In genomic region chr10:32070645-32071044, GRCh38 we compare ENCODE assay signal across 22 cellular contexts. TPM values are rescaled to one million over a fixed set of nuclear protein-coding genes. Genes with fewer than 3 reads are reported as not detected.
DNase-seq lines count a peak whose midpoint lies in the region; ATAC-seq, FAIRE-seq and TF ChIP-seq lines count a peak whose summit lies in the region.
"Had no signal": no experiment of that assay in that cellular context is flagged by ENCODE, and none has a peak within 500 bp of the region (broad histone marks: within the 10 kb centered on the region; RNA-seq: fewer than 3 reads in every experiment).

No MANE protein-coding gene starts in this region.

- H3K4me2 ChIP-seq in mammary epithelial cell (ENCODE audit: insufficient read depth, low read depth, low read length) = peak overlapping the region; percentile 28
- no peak overlapping the region for H3K4me2 ChIP-seq in HepG2 (ENCODE audit: low read depth, low read length)
- H3K4me2 ChIP-seq: A549 had no signal

- H3K9ac ChIP-seq in mammary epithelial cell (ENCODE audit: insufficient read depth, low read length) (no peak overlapping the region), HepG2 (ENCODE audit: insufficient read depth, low read depth, low read length) (no peak overlapping the region)
- H3K9ac ChIP-seq: GM23248 had no signal

- H3K79me2 ChIP-seq in mammary epithelial cell (ENCODE audit: insufficient read depth, low read length) = no peaks in the 10 kb centered on the region
- H3K79me2 ChIP-seq in HepG2 (ENCODE audit: insufficient read depth, low read length) = no peaks in the 10 kb centered on the region

- DNase-seq in LNCaP clone FGC (ENCODE audit: low read depth) = peak; percentile 46
- DNase-seq in NCI-H1930 (lab: John Stamatoyannopoulos, UW) = peak; percentile 7 to 15
- DNase-seq in mammary epithelial cell = peak; percentile 33
- peak; percentile 56 for DNase-seq in fibroblast of villous mesenchyme (ENCODE audit: low read depth)
- no peak for DNase-seq in natural killer cell
- no peak for DNase-seq in HepG2 (ENCODE audit: low spot score)
- DNase-seq in body of pancreas = no peak
- DNase-seq: BE2C; CD4-positive, alpha-beta memory T cell; COR-L47; DMS153; DMS79 treated with DMSO at 0.1 percent for 48 hours; EL; GM23248 had no signal

- H3K36me3 ChIP-seq in mammary epithelial cell (ENCODE audit: insufficient read depth, low read length) (no peaks in the 10 kb centered on the region), HepG2 (replicated peaks in 1 of 2; ENCODE audit: control insufficient read depth in 1 of 2, insufficient read depth in 2 of 2, low read length in 2 of 2) (no peaks in the 10 kb centered on the region), body of pancreas (replicated peaks in 1 of 2; ENCODE audit: insufficient read depth in 1 of 2, low read depth in 2 of 2) (no peaks in the 10 kb centered on the region)
- H3K36me3 ChIP-seq: BE2C had no signal

- H3K36me3 Mint-ChIP-seq in natural killer cell = no peaks in the 10 kb centered on the region
- H3K36me3 Mint-ChIP-seq: CD4-positive, alpha-beta memory T cell had no signal

- BruUV-seq in mammary epithelial cell (replicated peaks; lab: Mats Ljungman, UMichigan) = no TSS peak
- no TSS peak for BruUV-seq in HepG2 (replicated peaks; lab: Mats Ljungman, UMichigan)

- CTCF ChIA-PET in mammary epithelial cell (lab: Charles Lee; ENCODE audit: low non-redundant PET) (no interaction called here), HepG2 (lab: Yijun Ruan, JAX; ENCODE audit: low intra/inter-chr PET ratio, low total read pairs) (no interaction called here)

- no peaks in the 10 kb centered on the region for H4K20me1 ChIP-seq in mammary epithelial cell (ENCODE audit: insufficient read depth, low read length)
- H4K20me1 ChIP-seq in HepG2 (ENCODE audit: insufficient read depth, low read length) = no peaks in the 10 kb centered on the region

- in situ Hi-C loops in mammary epithelial cell (cut with MboI; ENCODE audit: low sequenced_read_pairs in 2 of 2) = loop anchor here in 1 of 2 donors (25.0 kb wide), 1 partner anchor 267 kb away; the partner anchor contains the start of gene EPC1
- in situ Hi-C loops in HepG2 (cut with HindIII; ENCODE audit: extremely low pct_ligation_motif_present, low pct_unique_long_range_greater_than_20kb) = no loop called here

- FAIRE-seq in HepG2 (lab: Jason Lieb, UNC) = no peak
- FAIRE-seq: A549, D721Med, G401.6, GM12891, H54 had no signal

- H3K4me1 ChIP-seq in mammary epithelial cell (ENCODE audit: insufficient read depth, low read length) = peaks cover 9% of the 10 kb centered on the region
- peaks cover 39% of the 10 kb centered on the region for H3K4me1 ChIP-seq in HepG2 (ENCODE audit: insufficient read depth, low read length)
- H3K4me1 ChIP-seq in body of pancreas = no peaks in the 10 kb centered on the region
- H3K4me1 ChIP-seq: A549, BE2C had no signal

- no peak for TF ChIP-seq POLR2A in HepG2 (IDR thresholded peaks at IDR 0.05; ENCODE audit: insufficient read depth in 1 of 2, low read depth in 2 of 2, low read length in 2 of 2)
- no peak for TF ChIP-seq POLR2A in body of pancreas (IDR thresholded peaks at IDR 0.05)

- no peak overlapping the region for H2AFZ ChIP-seq in mammary epithelial cell (ENCODE audit: low read depth, low read length)
- H2AFZ ChIP-seq in HepG2 (ENCODE audit: low read length) = no peak overlapping the region
- H2AFZ ChIP-seq: GM23248 had no signal

- TF ChIP-seq RAD21 in HepG2 (CRISPR knock-in tag; IDR thresholded peaks at IDR 0.05) = no peak

- H3K27me3 ChIP-seq in mammary epithelial cell (ENCODE audit: insufficient read depth, low read length) = no peaks in the 10 kb centered on the region
- H3K27me3 ChIP-seq in HepG2 (ENCODE audit: control insufficient read depth in 1 of 2, insufficient read depth in 2 of 2, low read length in 2 of 2) = no peaks in the 10 kb centered on the region
- H3K27me3 ChIP-seq in body of pancreas = no peaks in the 10 kb centered on the region
- H3K27me3 ChIP-seq: BE2C had no signal

- TF ChIP-seq CTCF in LNCaP clone FGC (IDR thresholded peaks at IDR 0.05; ENCODE audit: control insufficient read depth, extremely low read depth, insufficient read depth) (no peak), mammary epithelial cell (conservative IDR thresholded peaks at IDR 0.05 in 1 of 2, IDR thresholded peaks at IDR 0.05 in 1 of 2; ENCODE audit: extremely low read depth in 1 of 2, insufficient read depth in 1 of 2, low read depth in 1 of 2, low read length in 2 of 2) (no peak), fibroblast of villous mesenchyme (IDR thresholded peaks at IDR 0.05; ENCODE audit: insufficient read depth, low read depth, low read length) (no peak), natural killer cell (IDR thresholded peaks at IDR 0.05) (no peak), HepG2 (CRISPR knock-in tag; IDR thresholded peaks at IDR 0.05) (no peak), body of pancreas (IDR thresholded peaks at IDR 0.05) (no peak)

- no peak for ATAC-seq in natural killer cell
- no peak for ATAC-seq in HepG2
- ATAC-seq in body of pancreas = no peak
- ATAC-seq: A549, HCT116 had no signal

- H3K4me3 Mint-ChIP-seq in natural killer cell = no peak overlapping the region
- H3K4me3 Mint-ChIP-seq: CD4-positive, alpha-beta memory T cell had no signal

- intact Hi-C loops in mammary epithelial cell (cut with micrococcal nuclease) = no loop called here
- intact Hi-C loops in natural killer cell (cut with micrococcal nuclease) = no loop called here
- intact Hi-C loops in HepG2 (cut with micrococcal nuclease; ENCODE audit: unreplicated experiment) = no loop called here
- intact Hi-C loops in body of pancreas (cut with DNase I) = no loop called here

- peaks cover 0 to 7% of the 10 kb centered on the region in 2 donors for H3K27me3 Mint-ChIP-seq in natural killer cell (ENCODE audit: low read depth in 2 of 2)

- TF ChIP-seq EP300 in HepG2 (IDR thresholded peaks at IDR 0.05; ENCODE audit: low read depth in 2 of 2, low read length in 2 of 2) = no peak
- TF ChIP-seq EP300 in HepG2 (CRISPR knock-in tag; IDR thresholded peaks at IDR 0.05; ENCODE audit: borderline replicate concordance) = no peak

- dilution Hi-C loops in mammary epithelial cell (cut with HindIII; ENCODE audit: low sequenced_read_pairs) = no loop called here

- H3K9me3 ChIP-seq in mammary epithelial cell (replicated peaks; ENCODE audit: insufficient read depth, low read length) (no peaks in the 10 kb centered on the region), HepG2 (ENCODE audit: low read length) (no peaks in the 10 kb centered on the region), body of pancreas (no peaks in the 10 kb centered on the region)
- H3K9me3 ChIP-seq: BE2C had no signal

- H3K27ac Mint-ChIP-seq in natural killer cell = no peak overlapping the region
- H3K27ac Mint-ChIP-seq: CD4-positive, alpha-beta memory T cell had no signal

- POLR2A ChIA-PET in HepG2 (lab: Yijun Ruan, JAX) = no interaction called here

- no peak overlapping the region for H3K27ac ChIP-seq in mammary epithelial cell (ENCODE audit: insufficient read depth, low read depth, low read length)
- H3K27ac ChIP-seq in HepG2 (ENCODE audit: extremely low read length, insufficient read depth, low read length) = no peak overlapping the region
- no peak overlapping the region for H3K27ac ChIP-seq in body of pancreas
- H3K27ac ChIP-seq: A549, C4-2B, GM23248, HL-60 had no signal

- WGBS in mammary epithelial cell (ENCODE audit: low coverage, missing lambda C conversion rate) = 57% methylated on average over 2 of the region's 2 CpGs
- WGBS in HepG2 (ENCODE audit: low lambda C conversion rate) = 78% methylated on average over 2 of the region's 2 CpGs
- WGBS in body of pancreas, 2 donors = 64 to 69% methylated on average over 2 of the region's 2 CpGs

- H3K9me3 Mint-ChIP-seq in natural killer cell = no peaks in the 10 kb centered on the region
- H3K9me3 Mint-ChIP-seq: CD4-positive, alpha-beta memory T cell had no signal

- no peaks in the 10 kb centered on the region for H3K4me1 Mint-ChIP-seq in natural killer cell
- H3K4me1 Mint-ChIP-seq: CD4-positive, alpha-beta memory T cell had no signal

- H3K4me3 ChIP-seq in LNCaP clone FGC (ENCODE audit: low read depth, low read length) (no peak overlapping the region), mammary epithelial cell (replicated peaks in 1 of 3; ENCODE audit: insufficient read depth in 1 of 3, low read depth in 2 of 3, low read length in 3 of 3) (no peak overlapping the region), fibroblast of villous mesenchyme (ENCODE audit: low read depth, low read length) (no peak overlapping the region), HepG2 (replicated peaks in 1 of 3; ENCODE audit: insufficient read depth in 1 of 3, low read depth in 2 of 3, low read length in 3 of 3) (no peak overlapping the region), body of pancreas (no peak overlapping the region)
- H3K4me3 ChIP-seq: A549, GM23248 had no signal

TF ChIP-seq in HepG2, 621 proteins besides CTCF, POLR2A, EP300 and RAD21 (continues in another document):
- no peak for TF ChIP-seq RBFOX2 (IDR thresholded peaks at IDR 0.05; ENCODE audit: low read depth, low read length)

RNA-seq across cellular contexts. Expression of gene KIF5B, which starts 14.4 kb away (rescaled TPM):
- 100 to 1,000 TPM; 146 to 168 TPM for total RNA-seq in mammary epithelial cell
- 50.3 TPM for polyA plus RNA-seq in mammary epithelial cell
- 62.2 TPM for polyA minus RNA-seq in mammary epithelial cell
- 143 and 172 TPM in 2 replicates for total RNA-seq in fibroblast of villous mesenchyme
- 10 to 100 TPM; 51.0 to 64.2 (median 61.1) TPM for total RNA-seq in natural killer cell
- total RNA-seq in HepG2 (2016; rRNA removed; fragmentation: Illumina TruSeq; extraction: Trizol) = 133 and 183 TPM in 2 replicates
- 11.5 and 13.3 TPM in 2 replicates for total RNA-seq in HepG2 (2016; cell fraction: cytosol; rRNA removed; fragmentation: Illumina TruSeq; extraction: Trizol; ENCODE audit: low read depth)
- total RNA-seq in HepG2 (2016; cell fraction: insoluble cytoplasmic fraction; rRNA removed; fragmentation: Illumina TruSeq; extraction: Trizol) = 132 and 189 TPM in 2 replicates
- total RNA-seq in HepG2 (2016; cell fraction: membrane; rRNA removed; fragmentation: Illumina TruSeq; extraction: Trizol) = 48.9 and 50.9 TPM in 2 replicates
- 95.3 and 101 TPM in 2 replicates for total RNA-seq in HepG2 (2016; cell fraction: nucleus; rRNA removed; fragmentation: Illumina TruSeq; extraction: Trizol)
- 24.2 and 34.3 TPM in 2 replicates for polyA plus RNA-seq in HepG2 (2011; rRNA removed)
- 14.2 and 19.7 TPM in 2 replicates for polyA plus RNA-seq in HepG2 (2011; cell fraction: cytosol; rRNA removed)
- 12.9 and 14.3 TPM in 2 replicates for polyA plus RNA-seq in HepG2 (2011; cell fraction: nucleus; rRNA removed)
- polyA plus RNA-seq in HepG2 (2012) = 54.5 and 69.7 TPM in 2 replicates
- 2.3 and 2.6 TPM in 2 replicates for polyA plus RNA-seq in HepG2 (2016; cell fraction: cytosol; fragmentation: Illumina TruSeq; extraction: Trizol; ENCODE audit: low read depth)
- 124 and 134 TPM in 2 replicates for polyA plus RNA-seq in HepG2 (2016; cell fraction: insoluble cytoplasmic fraction; fragmentation: Illumina TruSeq; extraction: Trizol; ENCODE audit: low read depth)
- polyA plus RNA-seq in HepG2 (2016; cell fraction: membrane; fragmentation: Illumina TruSeq; extraction: Trizol; ENCODE audit: low read depth) = 13.6 and 14.9 TPM in 2 replicates
- 84.5 and 87.7 TPM in 2 replicates for polyA plus RNA-seq in HepG2 (2016; cell fraction: nucleus; fragmentation: Illumina TruSeq; extraction: Trizol; ENCODE audit: insufficient read depth, low read depth)
- polyA minus RNA-seq in HepG2 (2011; rRNA and poly(A)+ RNA removed; ENCODE audit: low replicate concordance) = 16.9 and 19.8 TPM in 2 replicates
- 67.3 and 71.1 TPM in 2 replicates for polyA minus RNA-seq in HepG2 (2011; cell fraction: cytosol; rRNA and poly(A)+ RNA removed)
- 84.4 and 86.4 TPM in 2 replicates for polyA minus RNA-seq in HepG2 (2011; cell fraction: nucleus; rRNA and poly(A)+ RNA removed)
- total RNA-seq in body of pancreas = 10 to 100 TPM; 53.7 to 59.9 TPM

Comparison
In these comparisons a context has a peak if more than half of its experiments do, and no peak if none do; other contexts are left out.
1. DNase-seq: peak in LNCaP clone FGC (single experiment), NCI-H1930 (2 of 2), mammary epithelial cell (single experiment) and fibroblast of villous mesenchyme (single experiment); none in natural killer cell (single experiment), HepG2 (single experiment) and body of pancreas (0 of 4).